8 cellular contexts compared by ENCODE assay signal in genomic region chr13:30114586-30115256, GRCh38.
DNase-seq lines count a peak whose midpoint lies in the region; ATAC-seq and TF ChIP-seq lines count a peak whose summit lies in the region.

No MANE protein-coding gene starts in this region.

- H3K27me3 ChIP-seq in stomach smooth muscle (ENCODE audit: control insufficient read depth in 1 of 2, insufficient read depth in 2 of 2, low read length in 2 of 2): no peaks in the 10 kb centered on the region

- peak overlapping the region; percentile 51 for H3K4me3 ChIP-seq in Jurkat, Clone E6-1 (ENCODE audit: low read length)
- peak overlapping the region; percentile 45 for H3K4me3 ChIP-seq in fibroblast of villous mesenchyme (ENCODE audit: low read depth, low read length)
- H3K4me3 ChIP-seq in stomach smooth muscle (ENCODE audit: low read length in 2 of 2): peak overlapping the region; percentile 61 to 78

- peak overlapping the region; percentile 57 for H3K27ac Mint-ChIP-seq in neural crest cell (ENCODE audit: unreplicated experiment)

- H3K27ac ChIP-seq in stomach smooth muscle (ENCODE audit: low read length): peak overlapping the region; percentile 60

- H3K36me3 Mint-ChIP-seq in neural crest cell (ENCODE audit: low read depth): no peaks in the 10 kb centered on the region

- no peaks in the 10 kb centered on the region for H3K9me3 ChIP-seq in stomach smooth muscle (ENCODE audit: control insufficient read depth in 2 of 2, low read length in 2 of 2)

- peak overlapping the region; percentile 91 for H3K4me3 Mint-ChIP-seq in neural crest cell

- DNase-seq in DMS79 treated with DMSO at 0.1 percent for 48 hours (lab: John Stamatoyannopoulos, UW) (peak; percentile 82), RKO (ENCODE audit: low spot score) (peak; percentile 87), fibroblast of villous mesenchyme (ENCODE audit: low read depth) (peak; percentile 79), neural crest cell (ENCODE audit: low read depth, low spot score) (peak; percentile 97)
- DNase-seq in Jurkat, Clone E6-1 (ENCODE audit: low read depth, low spot score): peak; percentile 84
- DNase-seq in activated T-helper 9 cell treated with anti-CD3 and anti-CD28 coated beads, Interleukin-2, amount 50 U/mL, for 16 hours (ENCODE audit: low read depth): peak; percentile 90

- H3K4me1 ChIP-seq in stomach smooth muscle (ENCODE audit: control insufficient read depth, insufficient read depth, low read length): peaks cover 26% of the 10 kb centered on the region

- peak overlapping the region in 1 of 2 donors; percentile 29 for H3K9ac ChIP-seq in stomach smooth muscle (ENCODE audit: low read length in 2 of 2)

- H3K9me3 Mint-ChIP-seq in neural crest cell: no peaks in the 10 kb centered on the region

- TF ChIP-seq CTCF in fibroblast of villous mesenchyme (IDR thresholded peaks at IDR 0.05; ENCODE audit: insufficient read depth, low read depth, low read length) (peak; percentile 94), neural crest cell (conservative IDR thresholded peaks at IDR 0.05) (peak; percentile 97)

- H3K4me1 Mint-ChIP-seq in neural crest cell: peaks cover 73% of the 10 kb centered on the region

- H3K36me3 ChIP-seq in stomach smooth muscle (ENCODE audit: control insufficient read depth in 2 of 2, insufficient read depth in 2 of 2, low read length in 2 of 2): no peaks in the 10 kb centered on the region

- no peaks in the 10 kb centered on the region for H3K27me3 Mint-ChIP-seq in neural crest cell (ENCODE audit: low read depth)

- ATAC-seq in GM21619 (IDR thresholded peaks at IDR 0.05; ENCODE audit: unreplicated experiment): peak; percentile 74

Comparison
In these comparisons a context has a peak if more than half of its experiments do, and no peak if none do; other contexts are left out.
1. Peak in every context shown above with its lines: DNase-seq, ATAC-seq, H3K4me3 ChIP-seq and H3K27ac ChIP-seq.